Comparison of ENCODE assay signal across 16 cellular contexts in the genomic region with DNA sequence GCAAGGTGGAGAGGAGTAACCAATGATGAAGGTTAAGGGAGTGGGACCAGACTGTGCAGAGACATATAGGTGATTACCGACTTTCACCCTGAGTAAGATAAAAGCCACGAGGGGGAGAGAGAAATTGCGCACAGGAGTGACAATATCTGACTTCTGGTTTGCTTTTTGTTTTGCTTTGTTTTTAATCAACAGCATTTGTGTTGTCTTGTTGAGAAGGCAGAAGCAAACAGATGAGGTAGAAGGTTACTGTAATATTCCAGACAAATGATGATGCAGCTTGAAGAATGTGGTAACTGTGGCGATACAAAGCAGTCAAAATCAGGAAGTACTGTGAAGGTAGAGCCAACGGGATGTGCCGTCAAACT. TPM values are rescaled to one million over a fixed set of nuclear protein-coding genes. Genes with fewer than 3 reads are reported as not detected.
A peak's percentile ranks its signal among the peaks of the same experiment; 100 is the strongest.
DNase-seq lines count a peak whose midpoint lies in the region; ATAC-seq and TF ChIP-seq lines count a peak whose summit lies in the region.
"Had no signal": no experiment of that assay in that cellular context is flagged by ENCODE, and none has a peak within 500 bp of the region (broad histone marks: within the 10 kb centered on the region; RNA-seq: fewer than 3 reads in every experiment).

No MANE protein-coding gene starts in this region.

- peak overlapping the region; percentile 30 for H3K4me3 Mint-ChIP-seq in activated CD4-positive, alpha-beta T cell treated with anti-CD3 and anti-CD28 coated beads for 36 hours
- peak overlapping the region; percentile 21 for H3K4me3 Mint-ChIP-seq in activated CD4-positive, alpha-beta memory T cell treated with anti-CD3 and anti-CD28 coated beads for 36 hours
- H3K4me3 Mint-ChIP-seq in natural killer cell treated with Interleukin-12 subunit alpha and Interleukin-12 subunit beta and Interleukin-15 and Interleukin-18, amount 100 ng/mL, for 72 hours, result peak overlapping the region; percentile 67

- H3K9me3 Mint-ChIP-seq in activated CD4-positive, alpha-beta T cell treated with anti-CD3 and anti-CD28 coated beads for 36 hours (ENCODE audit: low read depth), result no peaks in the 10 kb centered on the region
- H3K9me3 Mint-ChIP-seq in activated CD4-positive, alpha-beta memory T cell treated with anti-CD3 and anti-CD28 coated beads for 36 hours, result no peaks in the 10 kb centered on the region
- H3K9me3 Mint-ChIP-seq in natural killer cell treated with Interleukin-12 subunit alpha and Interleukin-12 subunit beta and Interleukin-15 and Interleukin-18, amount 100 ng/mL, for 72 hours, result no peaks in the 10 kb centered on the region

- peaks cover 0 to 4% (median 0%) of the 10 kb centered on the region in 3 donors for H3K4me1 ChIP-seq in esophagus squamous epithelium
- H3K4me1 ChIP-seq: gastrocnemius medialis had no signal

- intact Hi-C loops in activated CD4-positive, alpha-beta T cell treated with anti-CD3 and anti-CD28 coated beads for 36 hours (cut with DNase I, micrococcal nuclease), result loop anchor here in 1 of 2 experiments (5.0 kb wide), 1 partner anchor 129 kb away; no protein-coding TSS in a partner anchor
- intact Hi-C loops in activated CD4-positive, alpha-beta memory T cell treated with anti-CD3 and anti-CD28 coated beads for 36 hours (cut with micrococcal nuclease), result loop anchor here (1.0 to 5.0 kb wide), 4 partner anchors 32 to 322 kb away; no protein-coding TSS in a partner anchor
- intact Hi-C loops in esophagus squamous epithelium (cut with DNase I), result no loop called here

- H3K36me3 ChIP-seq in esophagus squamous epithelium, result peaks cover 0 to 42% (median 0%) of the 10 kb centered on the region in 3 donors

- peak; percentile 95 for ATAC-seq in activated CD4-positive, alpha-beta T cell treated with anti-CD3 and anti-CD28 coated beads for 36 hours
- peak; percentile 68 for ATAC-seq in HG02610 (IDR thresholded peaks at IDR 0.05; ENCODE audit: unreplicated experiment)
- ATAC-seq in natural killer cell treated with Interleukin-12 subunit alpha and Interleukin-12 subunit beta and Interleukin-15 and Interleukin-18, amount 100 ng/mL, for 72 hours, result peak; percentile 88 to 89
- ATAC-seq: gastrocnemius medialis, HepG2, SK-N-SH treated with all-trans-retinoic acid at 6 μM for 48 hours had no signal

- no peaks in the 10 kb centered on the region for H3K27me3 Mint-ChIP-seq in activated CD4-positive, alpha-beta T cell treated with anti-CD3 and anti-CD28 coated beads for 36 hours
- no peaks in the 10 kb centered on the region for H3K27me3 Mint-ChIP-seq in activated CD4-positive, alpha-beta memory T cell treated with anti-CD3 and anti-CD28 coated beads for 36 hours
- no peaks in the 10 kb centered on the region for H3K27me3 Mint-ChIP-seq in natural killer cell treated with Interleukin-12 subunit alpha and Interleukin-12 subunit beta and Interleukin-15 and Interleukin-18, amount 100 ng/mL, for 72 hours

- CTCF ChIA-PET in activated CD4-positive, alpha-beta T cell treated with anti-CD3 and anti-CD28 coated beads for 36 hours (lab: Charles Lee), result no interaction called here
- CTCF ChIA-PET in activated CD4-positive, alpha-beta memory T cell treated with anti-CD3 and anti-CD28 coated beads for 36 hours (lab: Charles Lee), result interaction anchor here (0.7 kb wide), 1 partner anchor 15 kb away, joined by 3 read pairs; no protein-coding TSS in a partner anchor

- peaks cover 50% of the 10 kb centered on the region for H3K4me1 Mint-ChIP-seq in activated CD4-positive, alpha-beta T cell treated with anti-CD3 and anti-CD28 coated beads for 36 hours
- H3K4me1 Mint-ChIP-seq in activated CD4-positive, alpha-beta memory T cell treated with anti-CD3 and anti-CD28 coated beads for 36 hours (ENCODE audit: low read depth), result peaks cover 55% of the 10 kb centered on the region
- peaks cover 25 to 30% of the 10 kb centered on the region in 2 donors for H3K4me1 Mint-ChIP-seq in natural killer cell treated with Interleukin-12 subunit alpha and Interleukin-12 subunit beta and Interleukin-15 and Interleukin-18, amount 100 ng/mL, for 72 hours (ENCODE audit: low read depth in 2 of 2)

- WGBS in esophagus squamous epithelium, 2 donors, result 65 to 75% methylated on average over 6 of the region's 6 CpGs

- H3K36me3 Mint-ChIP-seq in activated CD4-positive, alpha-beta T cell treated with anti-CD3 and anti-CD28 coated beads for 36 hours (ENCODE audit: low read depth), result peaks cover 31% of the 10 kb centered on the region
- peaks cover 17% of the 10 kb centered on the region for H3K36me3 Mint-ChIP-seq in activated CD4-positive, alpha-beta memory T cell treated with anti-CD3 and anti-CD28 coated beads for 36 hours
- peaks cover 7% of the 10 kb centered on the region for H3K36me3 Mint-ChIP-seq in natural killer cell treated with Interleukin-12 subunit alpha and Interleukin-12 subunit beta and Interleukin-15 and Interleukin-18, amount 100 ng/mL, for 72 hours

- no peaks in the 10 kb centered on the region for H3K27me3 ChIP-seq in esophagus squamous epithelium
- H3K27me3 ChIP-seq: gastrocnemius medialis, tibial nerve had no signal

- peak; percentile 38 for DNase-seq in activated CD4-positive, alpha-beta T cell treated with anti-CD3 and anti-CD28 coated beads for 36 hours
- DNase-seq in activated CD4-positive, alpha-beta T cell treated with anti-CD3 and anti-CD28 coated beads, Interleukin-2, amount 50 U/mL, for 4 hours, result no peak
- peak; percentile 52 for DNase-seq in activated CD4-positive, alpha-beta memory T cell treated with anti-CD3 and anti-CD28 coated beads for 36 hours
- no peak for DNase-seq in natural killer cell treated with Interleukin-12 subunit alpha and Interleukin-12 subunit beta and Interleukin-15 and Interleukin-18, amount 100 ng/mL, for 72 hours (ENCODE audit: low spot score)
- no peak for DNase-seq in hippocampal formation (lab: John Stamatoyannopoulos, UW)
- DNase-seq in esophagus squamous epithelium (lab: John Stamatoyannopoulos, UW), result no peak
- DNase-seq in HPDE6-E6E7 (ENCODE audit: extremely low spot score), result no peak
- DNase-seq: activated CD4-positive, alpha-beta T cell treated with anti-CD3 and anti-CD28 coated beads for 48 hours; aorta; gastrocnemius medialis; H7; NCI-H1694 treated with DMSO at 0.1 percent for 48 hours had no signal

- POLR2A ChIA-PET in activated CD4-positive, alpha-beta T cell treated with anti-CD3 and anti-CD28 coated beads for 36 hours (lab: Charles Lee), result no interaction called here
- POLR2A ChIA-PET in activated CD4-positive, alpha-beta memory T cell treated with anti-CD3 and anti-CD28 coated beads for 36 hours (lab: Charles Lee), result interaction anchor here (0.9 kb wide), 1 partner anchor 323 kb away, joined by 3 read pairs; no protein-coding TSS in a partner anchor

- H3K27ac Mint-ChIP-seq in activated CD4-positive, alpha-beta T cell treated with anti-CD3 and anti-CD28 coated beads for 36 hours, result peak overlapping the region; percentile 92
- peak overlapping the region; percentile 88 for H3K27ac Mint-ChIP-seq in activated CD4-positive, alpha-beta memory T cell treated with anti-CD3 and anti-CD28 coated beads for 36 hours
- H3K27ac Mint-ChIP-seq in natural killer cell treated with Interleukin-12 subunit alpha and Interleukin-12 subunit beta and Interleukin-15 and Interleukin-18, amount 100 ng/mL, for 72 hours, result peak overlapping the region; percentile 78 to 80

- H3K9me3 ChIP-seq in esophagus squamous epithelium, result no peaks in the 10 kb centered on the region
- H3K9me3 ChIP-seq: gastrocnemius medialis, tibial nerve had no signal

- no peak overlapping the region for H3K27ac ChIP-seq in esophagus squamous epithelium
- H3K27ac ChIP-seq: gastrocnemius medialis, tibial nerve had no signal

- TF ChIP-seq CTCF in esophagus squamous epithelium (IDR thresholded peaks at IDR 0.05), result no peak

- no peak for TF ChIP-seq POLR2A in esophagus squamous epithelium (IDR thresholded peaks at IDR 0.05)

- no peak overlapping the region for H3K4me3 ChIP-seq in esophagus squamous epithelium
- H3K4me3 ChIP-seq: gastrocnemius medialis, tibial nerve had no signal

RNA-seq across cellular contexts. Expression of a gene that starts 7.5 kb away (rescaled TPM):
- total RNA-seq in activated CD4-positive, alpha-beta T cell treated with anti-CD3 and anti-CD28 coated beads for 36 hours, result 100 to 1,000 TPM in 1 of 2 experiments, 10 to 100 TPM in 1; 94.1 to 102 TPM
- total RNA-seq in activated CD4-positive, alpha-beta memory T cell treated with anti-CD3 and anti-CD28 coated beads for 36 hours, result 100 to 1,000 TPM in 1 of 2 experiments, 10 to 100 TPM in 1; 96.1 to 101 TPM
- 100 to 1,000 TPM in 1 of 2 donors, 10 to 100 TPM in 1; 76.9 to 161 TPM for total RNA-seq in natural killer cell treated with Interleukin-12 subunit alpha and Interleukin-12 subunit beta and Interleukin-15 and Interleukin-18, amount 100 ng/mL, for 72 hours
- 10 to 100 TPM; 10.3 to 25.0 (median 14.7) TPM for total RNA-seq in esophagus squamous epithelium

RNA-seq across cellular contexts. Expression of a gene that starts 14.0 kb away (rescaled TPM):
- 100 to 1,000 TPM; 168 to 175 TPM for total RNA-seq in activated CD4-positive, alpha-beta T cell treated with anti-CD3 and anti-CD28 coated beads for 36 hours
- total RNA-seq in activated CD4-positive, alpha-beta memory T cell treated with anti-CD3 and anti-CD28 coated beads for 36 hours, result 100 to 1,000 TPM; 210 to 226 TPM
- 100 to 1,000 TPM; 834 to 935 TPM for total RNA-seq in natural killer cell treated with Interleukin-12 subunit alpha and Interleukin-12 subunit beta and Interleukin-15 and Interleukin-18, amount 100 ng/mL, for 72 hours
- total RNA-seq in esophagus squamous epithelium, result 10 to 100 TPM in 2 of 4 donors, 1 to 10 TPM in 2; 4.4 to 24.8 (median 10.1) TPM

RNA-seq across cellular contexts. Expression of a gene that starts 34.8 kb away (rescaled TPM):
- total RNA-seq in activated CD4-positive, alpha-beta T cell treated with anti-CD3 and anti-CD28 coated beads for 36 hours, result 10 to 100 TPM; 16.7 to 22.9 TPM
- total RNA-seq in activated CD4-positive, alpha-beta memory T cell treated with anti-CD3 and anti-CD28 coated beads for 36 hours, result 10 to 100 TPM; 20.4 to 21.8 TPM
- 10 to 100 TPM; 27.2 to 34.6 TPM for total RNA-seq in natural killer cell treated with Interleukin-12 subunit alpha and Interleukin-12 subunit beta and Interleukin-15 and Interleukin-18, amount 100 ng/mL, for 72 hours
- total RNA-seq in esophagus squamous epithelium, result 10 to 100 TPM; 17.3 to 45.3 (median 29.7) TPM

RNA-seq across cellular contexts. Expression of a gene that starts 43.2 kb away (rescaled TPM):
- under 1 TPM; 0.09 to 0.11 TPM for total RNA-seq in activated CD4-positive, alpha-beta T cell treated with anti-CD3 and anti-CD28 coated beads for 36 hours
- under 1 TPM; 0.10 to 0.24 TPM for total RNA-seq in activated CD4-positive, alpha-beta memory T cell treated with anti-CD3 and anti-CD28 coated beads for 36 hours
- 1 to 10 TPM; 1.0 to 2.3 TPM for total RNA-seq in natural killer cell treated with Interleukin-12 subunit alpha and Interleukin-12 subunit beta and Interleukin-15 and Interleukin-18, amount 100 ng/mL, for 72 hours
- 1 to 10 TPM in 2 of 4 donors, not detected in 2; 1.1 to 1.7 TPM for total RNA-seq in esophagus squamous epithelium
- total RNA-seq: gastrocnemius medialis had no signal

RNA-seq across cellular contexts. Expression of a gene that starts 43.3 kb away (rescaled TPM):
- 1 to 10 TPM; 1.7 to 2.5 TPM for total RNA-seq in activated CD4-positive, alpha-beta T cell treated with anti-CD3 and anti-CD28 coated beads for 36 hours
- total RNA-seq in activated CD4-positive, alpha-beta memory T cell treated with anti-CD3 and anti-CD28 coated beads for 36 hours, result 1 to 10 TPM; 3.1 to 3.4 TPM
- 10 to 100 TPM; 22.6 to 46.3 TPM for total RNA-seq in natural killer cell treated with Interleukin-12 subunit alpha and Interleukin-12 subunit beta and Interleukin-15 and Interleukin-18, amount 100 ng/mL, for 72 hours
- 10 to 100 TPM; 15.2 to 28.2 (median 19.5) TPM for total RNA-seq in esophagus squamous epithelium

Comparison
In these comparisons a context has a peak if more than half of its experiments do, and no peak if none do; other contexts are left out.
1. DNase-seq: peak in activated CD4-positive, alpha-beta T cell treated with anti-CD3 and anti-CD28 coated beads for 36 hours (single experiment) and activated CD4-positive, alpha-beta memory T cell treated with anti-CD3 and anti-CD28 coated beads for 36 hours (single experiment); none in activated CD4-positive, alpha-beta T cell treated with anti-CD3 and anti-CD28 coated beads, Interleukin-2, amount 50 U/mL, for 4 hours (0 of 2), natural killer cell treated with Interleukin-12 subunit alpha and Interleukin-12 subunit beta and Interleukin-15 and Interleukin-18, amount 100 ng/mL, for 72 hours (single experiment), hippocampal formation (0 of 2), esophagus squamous epithelium (single experiment) and HPDE6-E6E7 (single experiment).
2. RNA of a gene that starts 14.0 kb away (total RNA-seq): 834 to 935 TPM in natural killer cell treated with Interleukin-12 subunit alpha and Interleukin-12 subunit beta and Interleukin-15 and Interleukin-18, amount 100 ng/mL, for 72 hours, 210 to 226 TPM in activated CD4-positive, alpha-beta memory T cell treated with anti-CD3 and anti-CD28 coated beads for 36 hours and 168 to 175 TPM in activated CD4-positive, alpha-beta T cell treated with anti-CD3 and anti-CD28 coated beads for 36 hours; 4.4 to 24.8 TPM in esophagus squamous epithelium; every median in the first group is over 4 times any median in the second.
3. Peak in every context shown above with its lines, with median percentiles within 50 percentile points of each other: ATAC-seq, H3K27ac Mint-ChIP-seq and H3K4me3 Mint-ChIP-seq.